9 cellular contexts compared by ENCODE assay signal in the genomic region with DNA sequence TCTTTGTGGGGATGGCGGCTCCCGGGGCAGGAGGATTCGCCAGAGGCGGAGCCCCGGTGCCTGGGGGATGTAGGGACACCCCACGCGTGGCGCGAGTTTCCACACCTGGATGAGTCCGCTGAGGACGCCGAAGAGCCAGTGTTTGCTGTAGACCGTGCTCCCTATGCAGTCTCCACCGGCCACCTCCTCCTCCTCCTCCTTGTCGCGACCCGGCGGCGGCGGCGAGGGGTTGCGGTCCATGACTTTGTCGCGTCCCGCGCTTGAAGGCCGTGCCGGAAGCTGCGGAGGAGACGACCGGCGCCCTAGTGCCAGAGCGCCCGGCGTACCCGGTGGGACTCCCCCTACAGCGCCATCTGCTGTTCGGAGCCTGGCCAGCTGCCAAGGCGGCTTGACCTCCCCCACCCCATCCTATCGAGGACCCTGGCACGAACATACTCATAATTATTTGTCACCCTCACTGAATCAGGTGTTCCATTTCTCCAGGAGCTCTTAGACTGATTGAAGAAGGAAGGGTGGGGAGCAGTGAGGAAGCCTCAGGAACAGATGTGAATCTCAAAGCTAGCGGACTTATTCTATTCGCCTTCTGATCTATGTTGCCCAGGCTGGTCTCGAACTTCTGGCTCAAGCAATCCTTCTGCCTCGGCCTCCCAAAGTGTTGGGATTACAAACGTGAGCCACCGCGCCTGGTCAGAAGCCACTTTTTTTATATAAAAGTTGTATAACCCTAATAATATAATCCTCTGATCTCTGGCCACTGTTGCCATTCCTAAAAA. TPM values are rescaled to one million over a fixed set of nuclear protein-coding genes. Genes with fewer than 3 reads are reported as not detected.
A peak's percentile ranks its signal among the peaks of the same experiment; 100 is the strongest.
DNase-seq lines count a peak whose midpoint lies in the region; ATAC-seq, FAIRE-seq and TF ChIP-seq lines count a peak whose summit lies in the region.
"Had no signal": no experiment of that assay in that cellular context is flagged by ENCODE, and none has a peak within 500 bp of the region (broad histone marks: within the 10 kb centered on the region; RNA-seq: fewer than 3 reads in every experiment).

A gene with protein sequence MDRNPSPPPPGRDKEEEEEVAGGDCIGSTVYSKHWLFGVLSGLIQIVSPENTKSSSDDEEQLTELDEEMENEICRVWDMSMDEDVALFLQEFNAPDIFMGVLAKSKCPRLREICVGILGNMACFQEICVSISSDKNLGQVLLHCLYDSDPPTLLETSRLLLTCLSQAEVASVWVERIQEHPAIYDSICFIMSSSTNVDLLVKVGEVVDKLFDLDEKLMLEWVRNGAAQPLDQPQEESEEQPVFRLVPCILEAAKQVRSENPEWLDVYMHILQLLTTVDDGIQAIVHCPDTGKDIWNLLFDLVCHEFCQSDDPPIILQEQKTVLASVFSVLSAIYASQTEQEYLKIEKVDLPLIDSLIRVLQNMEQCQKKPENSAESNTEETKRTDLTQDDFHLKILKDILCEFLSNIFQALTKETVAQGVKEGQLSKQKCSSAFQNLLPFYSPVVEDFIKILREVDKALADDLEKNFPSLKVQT (minus strand): TSS at position 281 of the 773 bp plus-strand sequence. CDS start 41 bp downstream, at position 240.

- peaks cover 0 to 6% of the 10 kb centered on the region in 2 donors for H3K4me1 ChIP-seq in kidney (ENCODE audit: control insufficient read depth in 1 of 2, insufficient read depth in 1 of 2, low read depth in 1 of 2, low read length in 2 of 2)

- H3K27me3 Mint-ChIP-seq in central memory CD8-positive, alpha-beta T cell, result peaks cover 6% of the 10 kb centered on the region

- peak; percentile 51 for TF ChIP-seq CTCF in AG10803 (conservative IDR thresholded peaks at IDR 0.05; ENCODE audit: low read length)
- peak; percentile 79 for TF ChIP-seq CTCF in kidney (IDR thresholded peaks at IDR 0.05; ENCODE audit: borderline replicate concordance, extremely low read depth, insufficient read depth)

- no peak for FAIRE-seq in kidney (lab: Jason Lieb, UNC)
- FAIRE-seq: colon had no signal

- intact Hi-C loops in kidney (cut with DNase I), result no loop called here

- peaks cover 0 to 6% of the 10 kb centered on the region in 2 donors for H3K36me3 ChIP-seq in kidney (ENCODE audit: control insufficient read depth in 1 of 2, insufficient read depth in 2 of 2, low read length in 2 of 2)

- peak; percentile 94 for ATAC-seq in GM18909 (IDR thresholded peaks at IDR 0.05; ENCODE audit: poor library complexity, unreplicated experiment)
- peak; percentile 94 for ATAC-seq in HG03175 (IDR thresholded peaks at IDR 0.05; ENCODE audit: unreplicated experiment)
- peak; percentile 97 for ATAC-seq in central memory CD8-positive, alpha-beta T cell (replicated peaks; ENCODE audit: extremely low read depth, poor library complexity, severe bottlenecking)

- peak within 1 kb of the TSS; percentile 70 to 93 for H3K9ac ChIP-seq in kidney (ENCODE audit: low read length in 2 of 2)

- H3K27ac Mint-ChIP-seq in central memory CD8-positive, alpha-beta T cell (ENCODE audit: low read depth), result peak within 1 kb of the TSS; percentile 90

- no peaks in the 10 kb centered on the region for H3K9me3 Mint-ChIP-seq in central memory CD8-positive, alpha-beta T cell

- H3K36me3 Mint-ChIP-seq in central memory CD8-positive, alpha-beta T cell (ENCODE audit: insufficient read depth), result peaks cover 14% of the 10 kb centered on the region

- H3K4me3 Mint-ChIP-seq in central memory CD8-positive, alpha-beta T cell, result peak within 1 kb of the TSS; percentile 95

- H3K9me3 ChIP-seq in kidney (ENCODE audit: control insufficient read depth in 1 of 2, low read length in 2 of 2), result no peaks in the 10 kb centered on the region

- peaks cover 21% of the 10 kb centered on the region for H3K4me1 Mint-ChIP-seq in central memory CD8-positive, alpha-beta T cell

- H3K4me3 ChIP-seq in AG10803 (ENCODE audit: low read length) (peak within 1 kb of the TSS; percentile 94), kidney (ENCODE audit: low read length in 2 of 2) (peak within 1 kb of the TSS; percentile 88 to 90)

- peak; percentile 73 for DNase-seq in AG10803 (ENCODE audit: low read depth)
- DNase-seq in NCI-H226, result peak; percentile 63
- DNase-seq in activated CD4-positive, CD25-positive, alpha-beta regulatory T cell (lab: John Stamatoyannopoulos, UW), result peak; percentile 82 to 91 (median 84)
- peak; percentile 74 to 84 for DNase-seq in central memory CD8-positive, alpha-beta T cell (ENCODE audit: low spot score in 2 of 2)
- DNase-seq in kidney, result peak; percentile 95
- peak; percentile 95 for DNase-seq in stimulated activated CD4-positive, alpha-beta T cell treated with anti-CD3 and anti-CD28 coated beads, Interleukin-15, amount 100 ng/mL, for 24 hours

- no peak within 1 kb of the TSS for H3K27ac ChIP-seq in kidney (ENCODE audit: low read depth in 2 of 2, low read length in 2 of 2)

RNA-seq across cellular contexts. Expression of the gene that starts here (rescaled TPM):
- total RNA-seq in kidney, result 12.9 TPM
- 9.8 TPM for polyA plus RNA-seq in kidney (ENCODE audit: insufficient read depth, low read depth, low replicate concordance)
